Comparison of ENCODE assay signal across 1 cellular context in the genomic region with DNA sequence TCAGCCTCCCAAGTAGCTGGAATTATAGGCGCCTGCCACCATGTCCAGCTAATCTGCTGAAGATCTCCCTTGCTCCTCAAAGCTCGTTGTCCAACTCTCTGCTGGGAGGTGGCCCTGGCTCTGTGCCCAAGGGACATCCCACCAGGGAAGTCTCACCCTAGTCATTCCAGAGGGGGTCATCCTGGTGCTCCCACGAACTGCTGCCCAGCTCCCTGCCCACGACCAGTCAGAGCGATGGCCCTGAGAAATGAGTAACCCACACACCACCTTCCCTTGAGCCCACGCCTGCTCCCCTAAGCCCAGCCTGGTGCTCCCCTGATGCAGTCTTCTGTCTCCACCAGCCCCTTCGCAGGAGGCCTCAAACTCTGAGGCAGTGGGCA.
TF ChIP-seq lines count a peak whose summit lies in the region.

No MANE protein-coding gene starts in this region.

TF ChIP-seq in GM23338, 12 proteins besides CTCF, POLR2A, EP300 and RAD21 (continued from another document):
- TF ChIP-seq STAT1 (IDR thresholded peaks at IDR 0.05; ENCODE audit: unreplicated experiment) (no peak), ZNF114 (CRISPR knock-in tag; IDR thresholded peaks at IDR 0.05) (no peak), POLR2AphosphoS5 (IDR thresholded peaks at IDR 0.05; ENCODE audit: low read depth) (no peak), EZH2phosphoT487 (IDR thresholded peaks at IDR 0.05; ENCODE audit: unreplicated experiment) (no peak)
- TF ChIP-seq, protein P1, sequence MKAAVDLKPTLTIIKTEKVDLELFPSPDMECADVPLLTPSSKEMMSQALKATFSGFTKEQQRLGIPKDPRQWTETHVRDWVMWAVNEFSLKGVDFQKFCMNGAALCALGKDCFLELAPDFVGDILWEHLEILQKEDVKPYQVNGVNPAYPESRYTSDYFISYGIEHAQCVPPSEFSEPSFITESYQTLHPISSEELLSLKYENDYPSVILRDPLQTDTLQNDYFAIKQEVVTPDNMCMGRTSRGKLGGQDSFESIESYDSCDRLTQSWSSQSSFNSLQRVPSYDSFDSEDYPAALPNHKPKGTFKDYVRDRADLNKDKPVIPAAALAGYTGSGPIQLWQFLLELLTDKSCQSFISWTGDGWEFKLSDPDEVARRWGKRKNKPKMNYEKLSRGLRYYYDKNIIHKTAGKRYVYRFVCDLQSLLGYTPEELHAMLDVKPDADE (IDR thresholded peaks at IDR 0.05) = no peak
- TF ChIP-seq, protein P2, sequence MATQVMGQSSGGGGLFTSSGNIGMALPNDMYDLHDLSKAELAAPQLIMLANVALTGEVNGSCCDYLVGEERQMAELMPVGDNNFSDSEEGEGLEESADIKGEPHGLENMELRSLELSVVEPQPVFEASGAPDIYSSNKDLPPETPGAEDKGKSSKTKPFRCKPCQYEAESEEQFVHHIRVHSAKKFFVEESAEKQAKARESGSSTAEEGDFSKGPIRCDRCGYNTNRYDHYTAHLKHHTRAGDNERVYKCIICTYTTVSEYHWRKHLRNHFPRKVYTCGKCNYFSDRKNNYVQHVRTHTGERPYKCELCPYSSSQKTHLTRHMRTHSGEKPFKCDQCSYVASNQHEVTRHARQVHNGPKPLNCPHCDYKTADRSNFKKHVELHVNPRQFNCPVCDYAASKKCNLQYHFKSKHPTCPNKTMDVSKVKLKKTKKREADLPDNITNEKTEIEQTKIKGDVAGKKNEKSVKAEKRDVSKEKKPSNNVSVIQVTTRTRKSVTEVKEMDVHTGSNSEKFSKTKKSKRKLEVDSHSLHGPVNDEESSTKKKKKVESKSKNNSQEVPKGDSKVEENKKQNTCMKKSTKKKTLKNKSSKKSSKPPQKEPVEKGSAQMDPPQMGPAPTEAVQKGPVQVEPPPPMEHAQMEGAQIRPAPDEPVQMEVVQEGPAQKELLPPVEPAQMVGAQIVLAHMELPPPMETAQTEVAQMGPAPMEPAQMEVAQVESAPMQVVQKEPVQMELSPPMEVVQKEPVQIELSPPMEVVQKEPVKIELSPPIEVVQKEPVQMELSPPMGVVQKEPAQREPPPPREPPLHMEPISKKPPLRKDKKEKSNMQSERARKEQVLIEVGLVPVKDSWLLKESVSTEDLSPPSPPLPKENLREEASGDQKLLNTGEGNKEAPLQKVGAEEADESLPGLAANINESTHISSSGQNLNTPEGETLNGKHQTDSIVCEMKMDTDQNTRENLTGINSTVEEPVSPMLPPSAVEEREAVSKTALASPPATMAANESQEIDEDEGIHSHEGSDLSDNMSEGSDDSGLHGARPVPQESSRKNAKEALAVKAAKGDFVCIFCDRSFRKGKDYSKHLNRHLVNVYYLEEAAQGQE (IDR thresholded peaks at IDR 0.05; ENCODE audit: unreplicated experiment) = no peak
